In the genomic region with DNA sequence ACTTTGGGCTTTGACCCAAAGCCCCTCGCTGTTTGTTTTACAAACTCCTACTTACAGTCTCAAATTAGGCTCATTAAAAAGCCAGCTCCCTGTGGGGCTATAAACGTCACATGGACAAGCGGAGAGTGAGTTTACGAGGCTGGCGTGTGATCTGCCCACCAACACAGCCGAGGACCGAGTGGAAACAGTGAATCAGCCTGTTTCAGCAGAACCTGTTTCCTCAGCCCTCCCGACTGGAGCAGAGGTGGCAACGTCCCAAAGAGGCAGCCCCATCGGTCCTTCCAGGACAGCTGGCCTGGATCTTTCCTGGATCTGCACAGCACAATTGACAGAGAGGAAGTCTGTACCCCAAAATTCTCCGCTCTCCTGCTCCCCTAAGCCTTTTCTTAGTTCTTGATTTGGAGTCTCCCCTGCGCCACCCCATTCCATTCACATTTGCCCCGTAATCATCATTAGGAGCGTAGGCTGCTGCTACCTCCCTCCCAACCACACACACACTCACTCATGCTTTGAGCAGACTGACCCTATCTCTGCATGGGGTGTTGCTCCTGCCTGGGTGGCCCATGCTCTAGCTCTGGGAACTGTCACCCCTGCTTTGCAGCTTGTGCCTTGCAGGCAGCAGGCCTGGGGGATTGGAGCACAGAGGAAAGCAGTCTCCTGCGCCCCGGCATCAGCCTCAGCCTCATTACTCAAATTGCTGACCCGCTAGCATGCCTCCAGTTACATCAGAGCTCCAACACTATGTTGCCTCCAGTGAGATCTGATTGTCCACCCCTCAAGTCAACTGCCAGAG, we compare ENCODE assay signal across 1 cellular context.
A peak's percentile ranks its signal among the peaks of the same experiment; 100 is the strongest.
TF ChIP-seq lines count a peak whose summit lies in the region.

No MANE protein-coding gene starts in this region.

TF ChIP-seq in HEK293, 187 proteins besides CTCF, POLR2A, EP300 and RAD21 (continued from another document and continues in another):
- TF ChIP-seq, protein P1, sequence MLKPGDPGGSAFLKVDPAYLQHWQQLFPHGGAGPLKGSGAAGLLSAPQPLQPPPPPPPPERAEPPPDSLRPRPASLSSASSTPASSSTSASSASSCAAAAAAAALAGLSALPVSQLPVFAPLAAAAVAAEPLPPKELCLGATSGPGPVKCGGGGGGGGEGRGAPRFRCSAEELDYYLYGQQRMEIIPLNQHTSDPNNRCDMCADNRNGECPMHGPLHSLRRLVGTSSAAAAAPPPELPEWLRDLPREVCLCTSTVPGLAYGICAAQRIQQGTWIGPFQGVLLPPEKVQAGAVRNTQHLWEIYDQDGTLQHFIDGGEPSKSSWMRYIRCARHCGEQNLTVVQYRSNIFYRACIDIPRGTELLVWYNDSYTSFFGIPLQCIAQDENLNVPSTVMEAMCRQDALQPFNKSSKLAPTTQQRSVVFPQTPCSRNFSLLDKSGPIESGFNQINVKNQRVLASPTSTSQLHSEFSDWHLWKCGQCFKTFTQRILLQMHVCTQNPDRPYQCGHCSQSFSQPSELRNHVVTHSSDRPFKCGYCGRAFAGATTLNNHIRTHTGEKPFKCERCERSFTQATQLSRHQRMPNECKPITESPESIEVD (tag by site-specific recombination; IDR thresholded peaks at IDR 0.05): peak; percentile 90
- no peak for TF ChIP-seq YY2 (tag by site-specific recombination; IDR thresholded peaks at IDR 0.05)
- no peak for TF ChIP-seq ZNF175 (tag by site-specific recombination; IDR thresholded peaks at IDR 0.05)
- TF ChIP-seq, protein P2, sequence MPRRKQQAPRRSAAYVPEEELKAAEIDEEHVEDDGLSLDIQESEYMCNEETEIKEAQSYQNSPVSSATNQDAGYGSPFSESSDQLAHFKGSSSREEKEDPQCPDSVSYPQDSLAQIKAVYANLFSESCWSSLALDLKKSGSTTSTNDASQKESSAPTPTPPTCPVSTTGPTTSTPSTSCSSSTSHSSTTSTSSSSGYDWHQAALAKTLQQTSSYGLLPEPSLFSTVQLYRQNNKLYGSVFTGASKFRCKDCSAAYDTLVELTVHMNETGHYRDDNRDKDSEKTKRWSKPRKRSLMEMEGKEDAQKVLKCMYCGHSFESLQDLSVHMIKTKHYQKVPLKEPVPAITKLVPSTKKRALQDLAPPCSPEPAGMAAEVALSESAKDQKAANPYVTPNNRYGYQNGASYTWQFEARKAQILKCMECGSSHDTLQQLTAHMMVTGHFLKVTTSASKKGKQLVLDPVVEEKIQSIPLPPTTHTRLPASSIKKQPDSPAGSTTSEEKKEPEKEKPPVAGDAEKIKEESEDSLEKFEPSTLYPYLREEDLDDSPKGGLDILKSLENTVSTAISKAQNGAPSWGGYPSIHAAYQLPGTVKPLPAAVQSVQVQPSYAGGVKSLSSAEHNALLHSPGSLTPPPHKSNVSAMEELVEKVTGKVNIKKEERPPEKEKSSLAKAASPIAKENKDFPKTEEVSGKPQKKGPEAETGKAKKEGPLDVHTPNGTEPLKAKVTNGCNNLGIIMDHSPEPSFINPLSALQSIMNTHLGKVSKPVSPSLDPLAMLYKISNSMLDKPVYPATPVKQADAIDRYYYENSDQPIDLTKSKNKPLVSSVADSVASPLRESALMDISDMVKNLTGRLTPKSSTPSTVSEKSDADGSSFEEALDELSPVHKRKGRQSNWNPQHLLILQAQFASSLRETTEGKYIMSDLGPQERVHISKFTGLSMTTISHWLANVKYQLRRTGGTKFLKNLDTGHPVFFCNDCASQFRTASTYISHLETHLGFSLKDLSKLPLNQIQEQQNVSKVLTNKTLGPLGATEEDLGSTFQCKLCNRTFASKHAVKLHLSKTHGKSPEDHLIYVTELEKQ (tag by site-specific recombination; IDR thresholded peaks at IDR 0.05; ENCODE audit: borderline replicate concordance): peak; percentile 91
- TF ChIP-seq, protein P3, sequence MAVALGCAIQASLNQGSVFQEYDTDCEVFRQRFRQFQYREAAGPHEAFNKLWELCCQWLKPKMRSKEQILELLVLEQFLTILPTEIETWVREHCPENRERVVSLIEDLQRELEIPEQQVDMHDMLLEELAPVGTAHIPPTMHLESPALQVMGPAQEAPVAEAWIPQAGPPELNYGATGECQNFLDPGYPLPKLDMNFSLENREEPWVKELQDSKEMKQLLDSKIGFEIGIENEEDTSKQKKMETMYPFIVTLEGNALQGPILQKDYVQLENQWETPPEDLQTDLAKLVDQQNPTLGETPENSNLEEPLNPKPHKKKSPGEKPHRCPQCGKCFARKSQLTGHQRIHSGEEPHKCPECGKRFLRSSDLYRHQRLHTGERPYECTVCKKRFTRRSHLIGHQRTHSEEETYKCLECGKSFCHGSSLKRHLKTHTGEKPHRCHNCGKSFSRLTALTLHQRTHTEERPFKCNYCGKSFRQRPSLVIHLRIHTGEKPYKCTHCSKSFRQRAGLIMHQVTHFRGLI (tag by site-specific recombination; IDR thresholded peaks at IDR 0.05): peak; percentile 48; the same call in 1 of the 2 replicates
- TF ChIP-seq GFI1B (tag by site-specific recombination; IDR thresholded peaks at IDR 0.05): peak; percentile 61; the same call in 1 of the 2 replicates
- TF ChIP-seq ZNF2 (tag by site-specific recombination; IDR thresholded peaks at IDR 0.05): peak; percentile 34; the same call in 1 of the 2 replicates
- TF ChIP-seq ZNF114 (tag by site-specific recombination; IDR thresholded peaks at IDR 0.05): no peak
- 0 out of 2 replicates have a peak, but pooled peaks have one; percentile 28 for TF ChIP-seq ZFP69B (tag by site-specific recombination; IDR thresholded peaks at IDR 0.05)
- no peak for TF ChIP-seq ZNF530 (tag by site-specific recombination; IDR thresholded peaks at IDR 0.05; ENCODE audit: low read depth)
- TF ChIP-seq ZNF311 (tag by site-specific recombination; IDR thresholded peaks at IDR 0.05; ENCODE audit: borderline replicate concordance): no peak
- no peak for TF ChIP-seq ZNF404 (tag by site-specific recombination; IDR thresholded peaks at IDR 0.05)
- no peak for TF ChIP-seq ZNF248 (tag by site-specific recombination; IDR thresholded peaks at IDR 0.05)
- TF ChIP-seq ZNF76 (tag by site-specific recombination; IDR thresholded peaks at IDR 0.05; ENCODE audit: borderline replicate concordance, low read depth): 0 out of 2 replicates have a peak, but pooled peaks have one; percentile 29
- no peak for TF ChIP-seq ZNF157 (tag by site-specific recombination; IDR thresholded peaks at IDR 0.05)
- peak; percentile 90 for TF ChIP-seq BCL11A (tag by site-specific recombination; IDR thresholded peaks at IDR 0.05; ENCODE audit: low read depth)
- peak; percentile 87 for TF ChIP-seq OVOL3 (tag by site-specific recombination; IDR thresholded peaks at IDR 0.05)
- no peak for TF ChIP-seq ZNF23 (tag by site-specific recombination; IDR thresholded peaks at IDR 0.05; ENCODE audit: borderline replicate concordance)
- TF ChIP-seq MEIS1 (CRISPR knock-in tag; IDR thresholded peaks at IDR 0.05; ENCODE audit: borderline replicate concordance): no peak
- peak; percentile 92; the same call in 1 of the 2 replicates for TF ChIP-seq GLI2 (tag by site-specific recombination; IDR thresholded peaks at IDR 0.05; ENCODE audit: borderline replicate concordance, low read depth)
- TF ChIP-seq ZNF664 (tag by site-specific recombination; IDR thresholded peaks at IDR 0.05): 0 out of 2 replicates have a peak, but pooled peaks have one; percentile 40
- no peak for TF ChIP-seq ZNF354C (tag by site-specific recombination; IDR thresholded peaks at IDR 0.05; ENCODE audit: borderline replicate concordance, low read depth)
- no peak for TF ChIP-seq ZNF626 (tag by site-specific recombination; IDR thresholded peaks at IDR 0.05)
- TF ChIP-seq, protein P4, sequence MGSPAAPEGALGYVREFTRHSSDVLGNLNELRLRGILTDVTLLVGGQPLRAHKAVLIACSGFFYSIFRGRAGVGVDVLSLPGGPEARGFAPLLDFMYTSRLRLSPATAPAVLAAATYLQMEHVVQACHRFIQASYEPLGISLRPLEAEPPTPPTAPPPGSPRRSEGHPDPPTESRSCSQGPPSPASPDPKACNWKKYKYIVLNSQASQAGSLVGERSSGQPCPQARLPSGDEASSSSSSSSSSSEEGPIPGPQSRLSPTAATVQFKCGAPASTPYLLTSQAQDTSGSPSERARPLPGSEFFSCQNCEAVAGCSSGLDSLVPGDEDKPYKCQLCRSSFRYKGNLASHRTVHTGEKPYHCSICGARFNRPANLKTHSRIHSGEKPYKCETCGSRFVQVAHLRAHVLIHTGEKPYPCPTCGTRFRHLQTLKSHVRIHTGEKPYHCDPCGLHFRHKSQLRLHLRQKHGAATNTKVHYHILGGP (tag by site-specific recombination; IDR thresholded peaks at IDR 0.05): no peak
- no peak for TF ChIP-seq ZNF426 (tag by site-specific recombination; IDR thresholded peaks at IDR 0.05)
- no peak for TF ChIP-seq SP2 (tag by site-specific recombination; IDR thresholded peaks at IDR 0.05)
- TF ChIP-seq ZNF529 (tag by site-specific recombination; IDR thresholded peaks at IDR 0.05; ENCODE audit: insufficient replicate concordance): no peak
- peak; percentile 77 for TF ChIP-seq ZNF629 (tag by site-specific recombination; IDR thresholded peaks at IDR 0.05)
- TF ChIP-seq ZNF37A (tag by site-specific recombination; IDR thresholded peaks at IDR 0.05): no peak
- TF ChIP-seq ZNF791 (tag by site-specific recombination; IDR thresholded peaks at IDR 0.05): no peak
- no peak for TF ChIP-seq ZNF776 (tag by site-specific recombination; IDR thresholded peaks at IDR 0.05; ENCODE audit: borderline replicate concordance)
- peak; percentile 75 for TF ChIP-seq SCRT2 (tag by site-specific recombination; IDR thresholded peaks at IDR 0.05)
- TF ChIP-seq, protein P5, sequence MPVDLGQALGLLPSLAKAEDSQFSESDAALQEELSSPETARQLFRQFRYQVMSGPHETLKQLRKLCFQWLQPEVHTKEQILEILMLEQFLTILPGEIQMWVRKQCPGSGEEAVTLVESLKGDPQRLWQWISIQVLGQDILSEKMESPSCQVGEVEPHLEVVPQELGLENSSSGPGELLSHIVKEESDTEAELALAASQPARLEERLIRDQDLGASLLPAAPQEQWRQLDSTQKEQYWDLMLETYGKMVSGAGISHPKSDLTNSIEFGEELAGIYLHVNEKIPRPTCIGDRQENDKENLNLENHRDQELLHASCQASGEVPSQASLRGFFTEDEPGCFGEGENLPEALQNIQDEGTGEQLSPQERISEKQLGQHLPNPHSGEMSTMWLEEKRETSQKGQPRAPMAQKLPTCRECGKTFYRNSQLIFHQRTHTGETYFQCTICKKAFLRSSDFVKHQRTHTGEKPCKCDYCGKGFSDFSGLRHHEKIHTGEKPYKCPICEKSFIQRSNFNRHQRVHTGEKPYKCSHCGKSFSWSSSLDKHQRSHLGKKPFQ (tag by site-specific recombination; IDR thresholded peaks at IDR 0.05): peak; percentile 81
- no peak for TF ChIP-seq ZNF558 (tag by site-specific recombination; IDR thresholded peaks at IDR 0.05)
- TF ChIP-seq YY1 (tag by site-specific recombination; IDR thresholded peaks at IDR 0.05): no peak
- TF ChIP-seq SP3 (tag by site-specific recombination; IDR thresholded peaks at IDR 0.05): no peak
- TF ChIP-seq ZNF670 (tag by site-specific recombination; IDR thresholded peaks at IDR 0.05; ENCODE audit: low read depth): no peak
- no peak for TF ChIP-seq ZNF223 (tag by site-specific recombination; IDR thresholded peaks at IDR 0.05)
- TF ChIP-seq, protein P6, sequence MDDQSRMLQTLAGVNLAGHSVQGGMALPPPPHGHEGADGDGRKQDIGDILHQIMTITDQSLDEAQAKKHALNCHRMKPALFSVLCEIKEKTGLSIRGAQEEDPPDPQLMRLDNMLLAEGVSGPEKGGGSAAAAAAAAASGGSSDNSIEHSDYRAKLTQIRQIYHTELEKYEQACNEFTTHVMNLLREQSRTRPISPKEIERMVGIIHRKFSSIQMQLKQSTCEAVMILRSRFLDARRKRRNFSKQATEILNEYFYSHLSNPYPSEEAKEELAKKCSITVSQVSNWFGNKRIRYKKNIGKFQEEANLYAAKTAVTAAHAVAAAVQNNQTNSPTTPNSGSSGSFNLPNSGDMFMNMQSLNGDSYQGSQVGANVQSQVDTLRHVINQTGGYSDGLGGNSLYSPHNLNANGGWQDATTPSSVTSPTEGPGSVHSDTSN (CRISPR knock-in tag; IDR thresholded peaks at IDR 0.05): peak; percentile 29; the same call in 1 of the 2 replicates
- no peak for TF ChIP-seq ZNF501 (tag by site-specific recombination; IDR thresholded peaks at IDR 0.05)
- TF ChIP-seq, protein P7, sequence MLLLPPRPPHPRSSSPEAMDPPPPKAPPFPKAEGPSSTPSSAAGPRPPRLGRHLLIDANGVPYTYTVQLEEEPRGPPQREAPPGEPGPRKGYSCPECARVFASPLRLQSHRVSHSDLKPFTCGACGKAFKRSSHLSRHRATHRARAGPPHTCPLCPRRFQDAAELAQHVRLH (tag by site-specific recombination; IDR thresholded peaks at IDR 0.05): peak; percentile 70; the same call in 1 of the 2 replicates
- peak; percentile 48 for TF ChIP-seq ZNF341 (tag by site-specific recombination; IDR thresholded peaks at IDR 0.05; ENCODE audit: low read depth)
- TF ChIP-seq KLF10 (tag by site-specific recombination; IDR thresholded peaks at IDR 0.05): peak; percentile 69
- TF ChIP-seq ZNF302 (tag by site-specific recombination; IDR thresholded peaks at IDR 0.05; ENCODE audit: low read depth): no peak
- TF ChIP-seq ZNF133 (tag by site-specific recombination; IDR thresholded peaks at IDR 0.05): no peak
- no peak for TF ChIP-seq ZNF555 (tag by site-specific recombination; conservative IDR thresholded peaks at IDR 0.05)
- no peak for TF ChIP-seq ZNF747 (tag by site-specific recombination; IDR thresholded peaks at IDR 0.05)
- TF ChIP-seq ZNF140 (tag by site-specific recombination; IDR thresholded peaks at IDR 0.05): no peak
- no peak for TF ChIP-seq ZNF544 (tag by site-specific recombination; IDR thresholded peaks at IDR 0.05)
- TF ChIP-seq, protein P8, sequence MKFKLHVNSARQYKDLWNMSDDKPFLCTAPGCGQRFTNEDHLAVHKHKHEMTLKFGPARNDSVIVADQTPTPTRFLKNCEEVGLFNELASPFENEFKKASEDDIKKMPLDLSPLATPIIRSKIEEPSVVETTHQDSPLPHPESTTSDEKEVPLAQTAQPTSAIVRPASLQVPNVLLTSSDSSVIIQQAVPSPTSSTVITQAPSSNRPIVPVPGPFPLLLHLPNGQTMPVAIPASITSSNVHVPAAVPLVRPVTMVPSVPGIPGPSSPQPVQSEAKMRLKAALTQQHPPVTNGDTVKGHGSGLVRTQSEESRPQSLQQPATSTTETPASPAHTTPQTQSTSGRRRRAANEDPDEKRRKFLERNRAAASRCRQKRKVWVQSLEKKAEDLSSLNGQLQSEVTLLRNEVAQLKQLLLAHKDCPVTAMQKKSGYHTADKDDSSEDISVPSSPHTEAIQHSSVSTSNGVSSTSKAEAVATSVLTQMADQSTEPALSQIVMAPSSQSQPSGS (tag by site-specific recombination; IDR thresholded peaks at IDR 0.05; ENCODE audit: low read depth): peak; percentile 36; the same call in 1 of the 2 replicates
- no peak for TF ChIP-seq SETDB1 (IDR thresholded peaks at IDR 0.05; ENCODE audit: insufficient read length, low read length)
- TF ChIP-seq, protein P9, sequence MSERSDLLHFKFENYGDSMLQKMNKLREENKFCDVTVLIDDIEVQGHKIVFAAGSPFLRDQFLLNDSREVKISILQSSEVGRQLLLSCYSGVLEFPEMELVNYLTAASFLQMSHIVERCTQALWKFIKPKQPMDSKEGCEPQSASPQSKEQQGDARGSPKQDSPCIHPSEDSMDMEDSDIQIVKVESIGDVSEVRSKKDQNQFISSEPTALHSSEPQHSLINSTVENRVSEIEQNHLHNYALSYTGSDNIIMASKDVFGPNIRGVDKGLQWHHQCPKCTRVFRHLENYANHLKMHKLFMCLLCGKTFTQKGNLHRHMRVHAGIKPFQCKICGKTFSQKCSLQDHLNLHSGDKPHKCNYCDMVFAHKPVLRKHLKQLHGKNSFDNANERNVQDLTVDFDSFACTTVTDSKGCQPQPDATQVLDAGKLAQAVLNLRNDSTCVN (tag by site-specific recombination; optimal IDR thresholded peaks at IDR 0.05): no peak
